9 cellular contexts compared by ENCODE assay signal in genomic region chr7:29921404-29922010, GRCh38.
DNase-seq lines count a peak whose midpoint lies in the region; ATAC-seq and TF ChIP-seq lines count a peak whose summit lies in the region.
"Had no signal": no experiment of that assay in that cellular context is flagged by ENCODE, and none has a peak within 500 bp of the region (broad histone marks: within the 10 kb centered on the region; RNA-seq: fewer than 3 reads in every experiment).

No MANE protein-coding gene starts in this region.

- H3K56ac ChIP-seq in H9 (ENCODE audit: insufficient read length, low read depth, low read length) = no peak overlapping the region

- no peaks in the 10 kb centered on the region for H3K23me2 ChIP-seq in H9 (ENCODE audit: insufficient read length, low read depth, low read length, poor library complexity, severe bottlenecking)

- H3K9me3 ChIP-seq in H9 (ENCODE audit: control insufficient read depth, low read depth, low read length) = no peaks in the 10 kb centered on the region
- H3K9me3 ChIP-seq in Panc1 (ENCODE audit: control insufficient read depth, insufficient read depth, low read depth, low read length) = no peaks in the 10 kb centered on the region
- H3K9me3 ChIP-seq: BLaER1 treated with 17β-estradiol and CSF1 and Interleukin-3, amounts not matched to agents 10 nM and 100 nM had no signal

- H3K79me1 ChIP-seq in H9 (ENCODE audit: insufficient read depth, low read depth, low read length, poor library complexity, severe bottlenecking) = no peaks in the 10 kb centered on the region

- H4K5ac ChIP-seq in H9 (ENCODE audit: insufficient read length, low read depth, low read length) = no peak overlapping the region

- H3K14ac ChIP-seq in H9 (ENCODE audit: insufficient read depth, low read length) = no peak overlapping the region

- peak; percentile 5 for DNase-seq in NK-92 treated with Interleukin-12 subunit alpha and Interleukin-12 subunit beta, amount 100 ng/mL, for 24 hours (lab: John Stamatoyannopoulos, UW)
- no peak for DNase-seq in NK-92 (lab: John Stamatoyannopoulos, UW; ENCODE audit: unreplicated experiment)
- peak; percentile 75 for DNase-seq in H9
- DNase-seq in LHCN-M2 (ENCODE audit: low read depth) = peak; percentile 69
- peak; percentile 59 for DNase-seq in Panc1 (ENCODE audit: low read depth, low spot score)
- DNase-seq in activated naive CD4-positive, alpha-beta T cell treated with anti-CD3 and anti-CD28 coated beads, Interleukin-2, amount 50 U/mL, for 72 hours (ENCODE audit: low spot score in 2 of 2) = peak in 1 of 2 donors; percentile 47
- peak; percentile 28 for DNase-seq in left cardiac atrium
- no peak for DNase-seq in sciatic nerve (ENCODE audit: low spot score)

- peaks cover 11% of the 10 kb centered on the region; the same call in 1 of the 2 replicates for H3K36me3 ChIP-seq in Panc1 (ENCODE audit: control insufficient read depth, insufficient read depth, low read length)
- H3K36me3 ChIP-seq: BLaER1 treated with 17β-estradiol and CSF1 and Interleukin-3, amounts not matched to agents 10 nM and 100 nM had no signal

- H3K4ac ChIP-seq in H9 (ENCODE audit: low read depth, low read length) = no peak overlapping the region

- H3K4me3 Mint-ChIP-seq in H9 = no peak overlapping the region

- peak; percentile 92 for ATAC-seq in Panc1
- ATAC-seq in activated naive CD4-positive, alpha-beta T cell treated with anti-CD3 and anti-CD28 coated beads, Interleukin-2, amount 50 U/mL, for 72 hours = peak; percentile 75 to 79
- ATAC-seq in left cardiac atrium = peak; percentile 87
- ATAC-seq in sciatic nerve = peak; percentile 74

- no peaks in the 10 kb centered on the region for H3K9me3 Mint-ChIP-seq in H9
- no peaks in the 10 kb centered on the region for H3K9me3 Mint-ChIP-seq in activated naive CD4-positive, alpha-beta T cell treated with anti-CD3 and anti-CD28 coated beads, Interleukin-2, amount 50 U/mL, for 72 hours

- no peak overlapping the region for H3K4me3 ChIP-seq in Panc1 (ENCODE audit: low read depth in 2 of 2, low read length in 2 of 2)
- H3K4me3 ChIP-seq: BLaER1 treated with 17β-estradiol and CSF1 and Interleukin-3, amounts not matched to agents 10 nM and 100 nM had no signal

- H3K27ac ChIP-seq in H9 (ENCODE audit: insufficient read length, low read depth, low read length) (no peak overlapping the region), Panc1 (ENCODE audit: low read length) (no peak overlapping the region)
- H3K27ac ChIP-seq: BLaER1 treated with 17β-estradiol and CSF1 and Interleukin-3, amounts not matched to agents 10 nM and 100 nM had no signal

- no peak overlapping the region for H3K18ac ChIP-seq in H9 (ENCODE audit: insufficient read length, low read depth, low read length)

- no CpG with 5 or more reads among the region's 4 CpGs for WGBS in H9 (ENCODE audit: extremely low coverage, insufficient read length, low lambda C conversion rate)

- no peak overlapping the region for H2BK20ac ChIP-seq in H9 (ENCODE audit: low read depth, low read length, poor library complexity, severe bottlenecking)

- CTCF ChIA-PET in Panc1 (lab: Charles Lee) = interaction anchor here (0.8 to 2.3 kb wide), 6 partner anchors 8 to 174 kb away, joined by 3 to 16 read pairs (median 3); no protein-coding TSS in a partner anchor

- H3T11ph ChIP-seq in H9 (ENCODE audit: low read length) = no peak overlapping the region

- intact Hi-C loops in Panc1 (cut with micrococcal nuclease; ENCODE audit: unreplicated experiment) (loop anchor here (1.0 to 10.0 kb wide), 3 partner anchors 43 to 287 kb away; no protein-coding TSS in a partner anchor), left cardiac atrium (cut with DNase I) (loop anchor here (2.0 to 10.0 kb wide), 3 partner anchors 173 to 297 kb away; no protein-coding TSS in a partner anchor), sciatic nerve (cut with DNase I) (loop anchor here (10.0 kb wide), 1 partner anchor 63 kb away; the partner anchor contains the start of gene SCRN1)

- no peak overlapping the region for H3K4me2 ChIP-seq in H9 (ENCODE audit: insufficient read depth, insufficient read length, low read length)
- H3K4me2 ChIP-seq: BLaER1 treated with 17β-estradiol and CSF1 and Interleukin-3, amounts not matched to agents 10 nM and 100 nM had no signal

- H3K23ac ChIP-seq in H9 (ENCODE audit: insufficient read length, low read depth, low read length) = no peak overlapping the region

- no peak overlapping the region for H3K9ac ChIP-seq in H9 (ENCODE audit: extremely low read depth, insufficient read length, low read length)
- H3K9ac ChIP-seq: BLaER1 treated with 17β-estradiol and CSF1 and Interleukin-3, amounts not matched to agents 10 nM and 100 nM had no signal

- H3K4me1 Mint-ChIP-seq in H9 = peaks cover 0 to 3% of the 10 kb centered on the region in 2 experiments; a peak in 1 of 4 replicates

- H3K27me3 Mint-ChIP-seq in H9 (ENCODE audit: low read depth) = no peaks in the 10 kb centered on the region

- in situ Hi-C loops in Panc1 (cut with HindIII; ENCODE audit: low pct_unique_long_range_greater_than_20kb, low sequenced_read_pairs) = no loop called here

- POLR2A ChIA-PET in Panc1 (lab: Charles Lee) = interaction anchor here (0.6 kb wide), 1 partner anchor 909 kb away, joined by 3 read pairs; no protein-coding TSS in a partner anchor

- no TSS peak for BruUV-seq in Panc1 (replicated peaks; lab: Mats Ljungman, UMichigan)

- H3K27ac Mint-ChIP-seq in H9 = no peak overlapping the region
- H3K27ac Mint-ChIP-seq in activated naive CD4-positive, alpha-beta T cell treated with anti-CD3 and anti-CD28 coated beads, Interleukin-2, amount 50 U/mL, for 72 hours = no peak overlapping the region

- H4K91ac ChIP-seq in H9 (ENCODE audit: insufficient read length, low read depth, low read length) = no peak overlapping the region

- no peaks in the 10 kb centered on the region for H3K4me1 ChIP-seq in H9 (ENCODE audit: insufficient read depth, low read length)
- H3K4me1 ChIP-seq in Panc1 (ENCODE audit: control insufficient read depth, insufficient read depth, low read length) = no peaks in the 10 kb centered on the region
- H3K4me1 ChIP-seq: BLaER1 treated with 17β-estradiol and CSF1 and Interleukin-3, amounts not matched to agents 10 nM and 100 nM had no signal

- no peak overlapping the region for H2BK15ac ChIP-seq in H9 (ENCODE audit: low read depth, low read length)

- H3K27me3 ChIP-seq in H9 (ENCODE audit: insufficient read depth, low read length) = no peaks in the 10 kb centered on the region
- no peaks in the 10 kb centered on the region for H3K27me3 ChIP-seq in Panc1 (ENCODE audit: control insufficient read depth, insufficient read depth, low read length)
- H3K27me3 ChIP-seq: BLaER1 treated with 17β-estradiol and CSF1 and Interleukin-3, amounts not matched to agents 10 nM and 100 nM had no signal

- H2AFZ ChIP-seq in H9 (ENCODE audit: low read length) = no peak overlapping the region

- H4K8ac ChIP-seq in H9 (replicated peaks; ENCODE audit: insufficient read length, low read depth, low read length) = no peak overlapping the region

- H2BK5ac ChIP-seq in H9 (ENCODE audit: insufficient read length, low read length) = no peak overlapping the region

- H2AK5ac ChIP-seq in H9 (ENCODE audit: insufficient read length, low read length) = no peak overlapping the region

- TF ChIP-seq CTCF in H9 (conservative IDR thresholded peaks at IDR 0.05) (peak; percentile 94), Panc1 (IDR thresholded peaks at IDR 0.05) (peak; percentile 97)

- H4K20me1 ChIP-seq in H9 (ENCODE audit: control insufficient read depth, insufficient read depth, insufficient read length) = no peaks in the 10 kb centered on the region
- H4K20me1 ChIP-seq: BLaER1 treated with 17β-estradiol and CSF1 and Interleukin-3, amounts not matched to agents 10 nM and 100 nM had no signal

- H3K36me3 Mint-ChIP-seq in H9 (ENCODE audit: insufficient read depth in 1 of 3, low read depth in 3 of 3) = peaks cover 5 to 64% (median 15%) of the 10 kb centered on the region in 3 experiments; a peak in 6 of 7 replicates
- H3K36me3 Mint-ChIP-seq in activated naive CD4-positive, alpha-beta T cell treated with anti-CD3 and anti-CD28 coated beads, Interleukin-2, amount 50 U/mL, for 72 hours = no peaks in the 10 kb centered on the region

- H2BK12ac ChIP-seq in H9 (ENCODE audit: insufficient read length, low read depth, low read length) = no peak overlapping the region

- H3K79me2 ChIP-seq in H9 (ENCODE audit: insufficient read depth, low read length) = no peaks in the 10 kb centered on the region

- no peak overlapping the region for H2BK120ac ChIP-seq in H9 (ENCODE audit: low read depth, low read length, poor library complexity, severe bottlenecking)

Comparison
In these comparisons a context has a peak if more than half of its experiments do, and no peak if none do; other contexts are left out.
1. DNase-seq: peak in NK-92 treated with Interleukin-12 subunit alpha and Interleukin-12 subunit beta, amount 100 ng/mL, for 24 hours (single experiment), H9 (single experiment), LHCN-M2 (single experiment), Panc1 (single experiment) and left cardiac atrium (single experiment); none in NK-92 (single experiment) and sciatic nerve (single experiment).
2. Peak in every context shown above with its lines, with median percentiles within 50 percentile points of each other: ATAC-seq.